Comparison of ENCODE assay signal across 9 cellular contexts in genomic region chr4:56821394-56822263, GRCh38. TPM values are rescaled to one million over a fixed set of nuclear protein-coding genes. Genes with fewer than 3 reads are reported as not detected.
DNase-seq lines count a peak whose midpoint lies in the region; ATAC-seq lines count a peak whose summit lies in the region.
"Had no signal": no experiment of that assay in that cellular context is flagged by ENCODE, and none has a peak within 500 bp of the region (broad histone marks: within the 10 kb centered on the region; RNA-seq: fewer than 3 reads in every experiment).

A gene with protein sequence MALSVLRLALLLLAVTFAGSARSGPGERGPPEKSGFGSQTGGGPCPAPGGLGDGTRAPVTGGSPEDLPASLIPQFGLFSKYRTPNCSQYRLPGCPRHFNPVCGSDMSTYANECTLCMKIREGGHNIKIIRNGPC (minus strand): TSS chr4:56821701. CDS start chr4:56821662, 39 bp downstream.

- H3K27me3 Mint-ChIP-seq in central memory CD8-positive, alpha-beta T cell: no peaks in the 10 kb centered on the region

- H3K9me3 Mint-ChIP-seq in central memory CD8-positive, alpha-beta T cell: no peaks in the 10 kb centered on the region

- DNase-seq in Right ventricle myocardium superior: peak; percentile 47
- no peak for DNase-seq in Right ventricle myocardium inferior (ENCODE audit: missing footprints)
- DNase-seq in Jurkat, Clone E6-1 (ENCODE audit: low read depth, low spot score): peak; percentile 45
- DNase-seq in activated CD4-positive, CD25-positive, alpha-beta regulatory T cell (lab: John Stamatoyannopoulos, UW): peak; percentile 32 to 52 (median 46)
- DNase-seq in central memory CD8-positive, alpha-beta T cell (ENCODE audit: low spot score in 2 of 2): peak; percentile 25 to 32
- DNase-seq in mesendoderm: peak; percentile 88
- peak; percentile 34 for DNase-seq in stimulated activated CD8-positive, alpha-beta memory T cell treated with anti-CD3 and anti-CD28 coated beads, Interleukin-7, amount 100 ng/mL, for 24 hours (ENCODE audit: low read depth)
- no peak for DNase-seq in AG08396 (ENCODE audit: low spot score)

- no peak within 1 kb of the TSS for H2BK120ac ChIP-seq in mesendoderm (ENCODE audit: low read depth, low read length)

- H3K27me3 ChIP-seq in mesendoderm (ENCODE audit: insufficient read depth, low read length, poor library complexity): peaks cover 2% of the 10 kb centered on the region

- H3K18ac ChIP-seq in mesendoderm (ENCODE audit: low read length): no peak within 1 kb of the TSS

- WGBS in mesendoderm (ENCODE audit: extremely low coverage, insufficient coverage, low lambda C conversion rate): no CpG with 5 or more reads among the region's 58 CpGs

- peak within 1 kb of the TSS; percentile 32 for H3K27ac Mint-ChIP-seq in central memory CD8-positive, alpha-beta T cell (ENCODE audit: low read depth)

- H3K79me2 ChIP-seq in mesendoderm (ENCODE audit: control insufficient read depth, insufficient read depth, low read length): no peaks in the 10 kb centered on the region

- no peaks in the 10 kb centered on the region for H3K79me1 ChIP-seq in mesendoderm (ENCODE audit: low read length)

- peak within 1 kb of the TSS; percentile 80 for H3K56ac ChIP-seq in mesendoderm (ENCODE audit: low read length)

- H3K4me3 Mint-ChIP-seq in central memory CD8-positive, alpha-beta T cell: peak within 1 kb of the TSS; percentile 73

- H3K36me3 Mint-ChIP-seq in central memory CD8-positive, alpha-beta T cell (ENCODE audit: insufficient read depth): peaks cover 2% of the 10 kb centered on the region

- H3K23ac ChIP-seq in mesendoderm (ENCODE audit: low read length): no peak within 1 kb of the TSS

- intact Hi-C loops in Right ventricle myocardium superior (cut with DNase I) (no loop called here), Right ventricle myocardium inferior (cut with DNase I) (no loop called here)

- H3K4ac ChIP-seq in mesendoderm (ENCODE audit: low read depth, low read length): no peak within 1 kb of the TSS

- H3K4me1 ChIP-seq in mesendoderm (ENCODE audit: control insufficient read depth, low read depth, low read length): no peaks in the 10 kb centered on the region

- no peak within 1 kb of the TSS for H4K5ac ChIP-seq in mesendoderm (ENCODE audit: low read length)

- H2AK5ac ChIP-seq in mesendoderm (ENCODE audit: low read length): no peak within 1 kb of the TSS

- H3K36me3 ChIP-seq in mesendoderm (ENCODE audit: control insufficient read depth, insufficient read depth, low read length): no peaks in the 10 kb centered on the region

- H3K4me2 ChIP-seq in mesendoderm (ENCODE audit: low read length): peak within 1 kb of the TSS; percentile 68

- H3K27ac ChIP-seq in mesendoderm (ENCODE audit: low read depth, low read length): no peak within 1 kb of the TSS

- no peak within 1 kb of the TSS for H4K8ac ChIP-seq in mesendoderm (ENCODE audit: low read depth, low read length)

- H3K9ac ChIP-seq in mesendoderm (ENCODE audit: low read length): peak within 1 kb of the TSS; percentile 44

- peaks cover 21% of the 10 kb centered on the region for H3K4me1 Mint-ChIP-seq in central memory CD8-positive, alpha-beta T cell

- ATAC-seq in Right ventricle myocardium superior (ENCODE audit: poor library complexity) (peak; percentile 57), Right ventricle myocardium inferior (no peak)
- peak; percentile 87 for ATAC-seq in central memory CD8-positive, alpha-beta T cell (replicated peaks; ENCODE audit: extremely low read depth, poor library complexity, severe bottlenecking)

- H2BK15ac ChIP-seq in mesendoderm (replicated peaks; ENCODE audit: low read depth): no peak within 1 kb of the TSS

- peak within 1 kb of the TSS; percentile 60 for H3K4me3 ChIP-seq in Jurkat, Clone E6-1 (ENCODE audit: low read length)
- H3K4me3 ChIP-seq in mesendoderm (ENCODE audit: low read length): peak within 1 kb of the TSS; percentile 20

- no peak within 1 kb of the TSS for H2BK5ac ChIP-seq in mesendoderm (ENCODE audit: low read length)

RNA-seq across cellular contexts. Expression of the gene that starts here (rescaled TPM):
- total RNA-seq in Right ventricle myocardium superior: 1.6 TPM
- not detected for total RNA-seq in Right ventricle myocardium inferior
- 2.9 TPM for polyA plus RNA-seq in Jurkat, Clone E6-1 (2012; ENCODE audit: insufficient read depth, insufficient read length)
- 1.3 TPM for polyA plus RNA-seq in mesendoderm (2013, experiment 1 of 2)
- polyA plus RNA-seq in mesendoderm (2013, experiment 2 of 2): 1.1 TPM
- total RNA-seq: subcutaneous adipose tissue had no signal

Comparison
In these comparisons a context has a peak if more than half of its experiments do, and no peak if none do; other contexts are left out.
1. DNase-seq: peak in Right ventricle myocardium superior (single experiment), Jurkat, Clone E6-1 (single experiment), activated CD4-positive, CD25-positive, alpha-beta regulatory T cell (4 of 4), central memory CD8-positive, alpha-beta T cell (2 of 2), mesendoderm (single experiment) and stimulated activated CD8-positive, alpha-beta memory T cell treated with anti-CD3 and anti-CD28 coated beads, Interleukin-7, amount 100 ng/mL, for 24 hours (single experiment); none in Right ventricle myocardium inferior (single experiment) and AG08396 (single experiment).